24 cellular contexts compared by ENCODE assay signal in genomic region chr14:22297376-22297775, GRCh38.
DNase-seq lines count a peak whose midpoint lies in the region; ATAC-seq, FAIRE-seq and TF ChIP-seq lines count a peak whose summit lies in the region.
"Had no signal": no experiment of that assay in that cellular context is flagged by ENCODE, and none has a peak within 500 bp of the region (broad histone marks: within the 10 kb centered on the region; RNA-seq: fewer than 3 reads in every experiment).

No MANE protein-coding gene starts in this region.

- H3K27me3 ChIP-seq in hepatocyte (no peaks in the 10 kb centered on the region), GM23248 (replicated peaks; ENCODE audit: insufficient read depth) (no peaks in the 10 kb centered on the region; the same call in 1 of the 2 replicates)

- in situ Hi-C loops in GM13977 (cut with MboI; ENCODE audit: low pct_unique_long_range_greater_than_20kb, low sequenced_read_pairs, unreplicated experiment), result no loop called here
- in situ Hi-C loops in GM23248 (cut with MboI), result no loop called here

- no peak for FAIRE-seq in A549 (lab: Jason Lieb, UNC)
- FAIRE-seq: D721Med, GM18507, H1 had no signal

- no peaks in the 10 kb centered on the region for H3K79me2 ChIP-seq in hepatocyte
- no peaks in the 10 kb centered on the region for H3K79me2 ChIP-seq in GM23248 (ENCODE audit: insufficient read depth)

- H2AFZ ChIP-seq in hepatocyte (no peak overlapping the region), GM23248 (no peak overlapping the region)

- H3F3A ChIP-seq in GM23248 (ENCODE audit: insufficient read depth), result no peaks in the 10 kb centered on the region

- peak overlapping the region; percentile 35 for H3K27ac Mint-ChIP-seq in progenitor cell of endocrine pancreas
- H3K27ac Mint-ChIP-seq: IgD-negative memory B cell had no signal

- H3K4me2 ChIP-seq in A549 (peak overlapping the region; percentile 60; the same call in 2 of the 3 replicates), hepatocyte (no peak overlapping the region), GM23248 (ENCODE audit: unreplicated experiment) (no peak overlapping the region)
- H3K4me2 ChIP-seq: KMS-11 had no signal

- POLR2A ChIA-PET in A549 (lab: Yijun Ruan, JAX), result no interaction called here

- ATAC-seq in A549, result no peak

- peaks cover 27% of the 10 kb centered on the region for H3K4me1 Mint-ChIP-seq in progenitor cell of endocrine pancreas (ENCODE audit: low read depth)
- H3K4me1 Mint-ChIP-seq: IgD-negative memory B cell had no signal

- no peaks in the 10 kb centered on the region for H3K9me3 ChIP-seq in A549
- H3K9me3 ChIP-seq in hepatocyte (ENCODE audit: low read depth), result no peaks in the 10 kb centered on the region
- no peaks in the 10 kb centered on the region for H3K9me3 ChIP-seq in GM23248 (ENCODE audit: low read depth)

- no peak for TF ChIP-seq RAD21 in A549 (conservative IDR thresholded peaks at IDR 0.05 in 1 of 2, IDR thresholded peaks at IDR 0.05 in 1 of 2)

- no peak overlapping the region for H3K27ac ChIP-seq in A549
- peak overlapping the region; percentile 17 for H3K27ac ChIP-seq in hepatocyte
- H3K27ac ChIP-seq in GM23248, result no peak overlapping the region
- H3K27ac ChIP-seq: KMS-11 had no signal

- CTCF ChIA-PET in A549 (lab: Yijun Ruan, JAX), result interaction anchor here (1.1 to 4.1 kb wide), 2 partner anchors 18 to 23 kb away, joined by 3 to 19 read pairs; no protein-coding TSS in a partner anchor

- H3K36me3 ChIP-seq in hepatocyte (replicated peaks; ENCODE audit: insufficient read depth, low read depth) (no peaks in the 10 kb centered on the region), GM23248 (ENCODE audit: low read depth) (no peaks in the 10 kb centered on the region)

- no peaks in the 10 kb centered on the region for H4K20me1 ChIP-seq in hepatocyte (ENCODE audit: insufficient read depth, poor library complexity, severe bottlenecking)
- no peaks in the 10 kb centered on the region for H4K20me1 ChIP-seq in GM23248 (ENCODE audit: insufficient read depth)

- H3K4me3 Mint-ChIP-seq in progenitor cell of endocrine pancreas (ENCODE audit: low read depth), result no peak overlapping the region
- H3K4me3 Mint-ChIP-seq: IgD-negative memory B cell had no signal

- no peaks in the 10 kb centered on the region for H3K27me3 Mint-ChIP-seq in progenitor cell of endocrine pancreas

- H3K36me3 Mint-ChIP-seq in progenitor cell of endocrine pancreas (ENCODE audit: insufficient read depth), result peaks cover 3% of the 10 kb centered on the region
- H3K36me3 Mint-ChIP-seq: IgD-negative memory B cell had no signal

- TF ChIP-seq POLR2A in A549 (IDR thresholded peaks at IDR 0.05; ENCODE audit: low read length), result no peak

- no peak for DNase-seq in A549 (ENCODE audit: low read depth in 1 of 2, low spot score in 1 of 2)
- DNase-seq in NCI-H524 treated with DMSO at 0.1 percent for 48 hours (lab: John Stamatoyannopoulos, UW), result peak; percentile 8
- no peak for DNase-seq in hepatocyte (ENCODE audit: low spot score)
- no peak for DNase-seq in progenitor cell of endocrine pancreas (ENCODE audit: low spot score, unreplicated experiment)
- DNase-seq in GM13977 (ENCODE audit: low spot score), result no peak
- DNase-seq in GM23248, result no peak
- no peak for DNase-seq in anterior cingulate cortex (lab: John Stamatoyannopoulos, UW)
- no peak for DNase-seq in activated CD8-positive, alpha-beta memory T cell treated with anti-CD3 and anti-CD28 coated beads, Interleukin-2, amount 50 U/mL, for 4 hours
- DNase-seq: 8988T; NCI-H1092; NCI-H1417 treated with DMSO at 0.1 percent for 48 hours; NCI-H1694 treated with DMSO at 0.1 percent for 48 hours; NCI-H2081; NCI-H2227 treated with DMSO at 0.1 percent for 48 hours; NCI-H510A treated with DMSO at 0.1 percent for 48 hours; NCI-H774; NK-92 treated with Interleukin-12 subunit alpha and Interleukin-12 subunit beta, amount 100 ng/mL, for 24 hours; RPMI8226; SHP77 had no signal

- no peak for TF ChIP-seq EP300 in A549 (IDR thresholded peaks at IDR 0.05)

- peaks cover 3% of the 10 kb centered on the region for H3K9me3 Mint-ChIP-seq in progenitor cell of endocrine pancreas (ENCODE audit: low read depth)
- H3K9me3 Mint-ChIP-seq: IgD-negative memory B cell had no signal

- 27% methylated on average over 1 of the region's 1 CpG for WGBS in A549 (ENCODE audit: missing lambda C conversion rate)
- WGBS in hepatocyte (ENCODE audit: low lambda C conversion rate, missing lambda C conversion rate), result 30% methylated on average over 1 of the region's 1 CpG
- WGBS in GM23248 (ENCODE audit: low coverage in 1 of 2, low lambda C conversion rate in 2 of 2, missing lambda C conversion rate in 2 of 2), 2 experiments, result 31 to 32% methylated on average over 1 of the region's 1 CpG

- H3K4me3 ChIP-seq in A549 (no peak overlapping the region), hepatocyte (no peak overlapping the region), GM23248 (no peak overlapping the region)

- H3K4me1 ChIP-seq in A549 (peaks cover 30% of the 10 kb centered on the region), hepatocyte (ENCODE audit: insufficient read depth) (peaks cover 14% of the 10 kb centered on the region), GM23248 (ENCODE audit: insufficient read depth) (no peaks in the 10 kb centered on the region)

- H3K9me2 ChIP-seq in hepatocyte (replicated peaks; ENCODE audit: insufficient read depth), result no peaks in the 10 kb centered on the region
- no peaks in the 10 kb centered on the region for H3K9me2 ChIP-seq in GM23248 (ENCODE audit: insufficient read depth)

- no peak overlapping the region for H3K9ac ChIP-seq in GM23248
- H3K9ac ChIP-seq: KMS-11 had no signal

- TF ChIP-seq CTCF in A549 (IDR thresholded peaks at IDR 0.05) (no peak), hepatocyte (IDR thresholded peaks at IDR 0.05; ENCODE audit: poor library complexity) (no peak), progenitor cell of endocrine pancreas (IDR thresholded peaks at IDR 0.05; ENCODE audit: unreplicated experiment) (no peak), GM13977 (IDR thresholded peaks at IDR 0.05; ENCODE audit: extremely low read depth, insufficient read depth, missing control alignments) (no peak)

TF ChIP-seq in A549, 52 proteins besides CTCF, POLR2A, EP300 and RAD21:
- TF ChIP-seq FOSL2 (IDR thresholded peaks at IDR 0.05) (no peak), FOSL2 (CRISPR knock-in tag; IDR thresholded peaks at IDR 0.05) (no peak; the same call in 1 of the 2 replicates), REST (IDR thresholded peaks at IDR 0.05) (no peak), USF2 (IDR thresholded peaks at IDR 0.05) (no peak), PBX3 (IDR thresholded peaks at IDR 0.05) (no peak), HOXA7 (CRISPR knock-in tag; IDR thresholded peaks at IDR 0.05) (no peak), NPAS2 (CRISPR knock-in tag; IDR thresholded peaks at IDR 0.05; ENCODE audit: borderline replicate concordance) (no peak), CBX2 (IDR thresholded peaks at IDR 0.05; ENCODE audit: borderline replicate concordance, low read depth) (no peak), EHF (CRISPR knock-in tag; IDR thresholded peaks at IDR 0.05) (no peak), CEBPB (IDR thresholded peaks at IDR 0.05) (no peak), CHD4 (IDR thresholded peaks at IDR 0.05; ENCODE audit: borderline replicate concordance) (no peak)
